ENCODE assay signal across 7 cellular contexts in the genomic region with DNA sequence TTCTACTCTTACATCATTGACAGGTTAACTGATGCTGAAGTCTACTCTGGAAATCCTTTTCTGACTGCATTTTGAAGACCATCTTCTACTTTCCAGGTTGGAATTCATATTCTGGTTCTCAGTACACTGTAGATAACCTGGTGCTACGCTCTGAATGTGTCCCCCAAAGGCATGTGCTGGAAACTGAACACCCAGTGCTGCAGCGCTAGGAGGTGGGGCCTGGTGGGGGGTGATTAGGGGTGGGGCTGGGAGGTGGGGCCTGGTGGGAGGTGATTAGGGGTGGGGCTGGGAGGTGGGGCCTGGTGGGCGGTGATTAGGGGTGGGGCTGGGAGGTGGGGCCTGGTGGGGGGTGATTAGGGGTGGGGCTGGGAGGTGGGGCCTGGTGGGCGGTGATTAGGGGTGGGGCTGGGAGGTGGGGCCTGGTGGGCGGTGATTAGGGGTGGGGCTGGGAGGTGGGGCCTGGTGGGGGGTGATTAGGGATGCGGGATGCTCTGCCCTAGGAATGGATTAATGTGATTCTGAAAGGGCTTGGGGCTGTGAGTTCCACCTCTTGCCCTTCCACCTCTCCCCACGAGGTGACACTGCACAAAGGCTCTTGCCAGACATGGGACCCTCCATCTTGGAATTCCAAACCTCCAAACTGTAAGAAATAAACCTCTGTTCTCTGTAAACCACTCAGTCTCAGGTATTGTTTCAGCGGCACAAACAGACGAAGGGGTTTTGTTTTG. TPM values are rescaled to one million over a fixed set of nuclear protein-coding genes. Genes with fewer than 3 reads are reported as not detected.
DNase-seq lines count a peak whose midpoint lies in the region; ATAC-seq, FAIRE-seq and TF ChIP-seq lines count a peak whose summit lies in the region.
"Not testable (repeated sequence)": the region's sequence is repeated elsewhere in the genome, so short reads cannot be mapped to it uniquely, and the experiment has no call there.

No MANE protein-coding gene starts in this region.

- not testable (repeated sequence) for H3K36me3 ChIP-seq in SK-N-SH (replicated peaks in 1 of 2; ENCODE audit: control insufficient read depth in 1 of 2, insufficient read depth in 2 of 2, low read length in 1 of 2); K562 (ENCODE audit: control insufficient read depth, insufficient read depth, low read length); left ventricle myocardium inferior

- intact Hi-C loops in K562 (cut with micrococcal nuclease), result not testable (repeated sequence)
- intact Hi-C loops in left ventricle myocardium inferior (cut with micrococcal nuclease), result loop anchor here (10.0 kb wide), 1 partner anchor 308 kb away; no protein-coding TSS in a partner anchor

- FAIRE-seq in K562 (lab: Jason Lieb, UNC), result peak; percentile 73

- not testable (repeated sequence) for H3K36me3 Mint-ChIP-seq in memory B cell

- 72% methylated on average over 9 of the region's 9 CpGs for WGBS in SK-N-SH (ENCODE audit: low lambda C conversion rate)
- WGBS in K562 (ENCODE audit: insufficient coverage, low coverage, missing lambda C conversion rate), result 21% methylated on average over 6 of the region's 9 CpGs

- not testable (repeated sequence) for H3K4me2 ChIP-seq in SK-N-SH
- 0 out of 2 replicates have a peak overlapping the region, but pooled peaks have one; percentile 25 for H3K4me2 ChIP-seq in K562 (ENCODE audit: insufficient read depth, low read length)

- not testable (repeated sequence) for H2AFZ ChIP-seq in SK-N-SH (ENCODE audit: low read depth); K562 (ENCODE audit: low read depth, low read length)

- peaks cover 13% of the 10 kb centered on the region for H3K9me1 ChIP-seq in K562 (ENCODE audit: control insufficient read depth, insufficient read depth, low read length)

- peak; percentile 80 for ATAC-seq in K562
- not testable (repeated sequence) for ATAC-seq in memory B cell (ENCODE audit: low read depth)

- TF ChIP-seq EP300 in SK-N-SH (IDR thresholded peaks at IDR 0.05; ENCODE audit: borderline replicate concordance in 1 of 2, low read depth in 1 of 2, low read length in 1 of 2); K562 (IDR thresholded peaks at IDR 0.05; ENCODE audit: low read length): not testable (repeated sequence)

- H3K9me3 Mint-ChIP-seq in memory B cell, result not testable (repeated sequence)

- POLR2A ChIA-PET in SK-N-SH (lab: Yijun Ruan, JAX); K562 (lab: Yijun Ruan, JAX): not testable (repeated sequence)

- H3F3A ChIP-seq in SK-N-SH (replicated peaks; ENCODE audit: insufficient read depth), result not testable (repeated sequence)

- not testable (repeated sequence) for TF ChIP-seq CTCF in SK-N-SH (IDR thresholded peaks at IDR 0.05); K562 (IDR thresholded peaks at IDR 0.05 in 2 of 3, conservative IDR thresholded peaks at IDR 0.05 in 1 of 3; ENCODE audit: insufficient read depth in 2 of 3, low read depth in 1 of 3, low read length in 3 of 3); left ventricle myocardium inferior (IDR thresholded peaks at IDR 0.05; ENCODE audit: borderline replicate concordance)

- not testable (repeated sequence) for H3K4me3 Mint-ChIP-seq in memory B cell

- TF ChIP-seq POLR2A in K562 (conservative IDR thresholded peaks at IDR 0.05), result not testable (repeated sequence)

- H3K27ac ChIP-seq in SK-N-SH (ENCODE audit: low read depth in 2 of 2, low read length in 1 of 2); K562 (ENCODE audit: extremely low read depth, low read depth, low read length): not testable (repeated sequence)
- H3K27ac ChIP-seq in left ventricle myocardium inferior (replicated peaks), result peak overlapping the region; percentile 47

- in situ Hi-C loops in K562 (cut with MboI), result not testable (repeated sequence)

- H3K4me3 ChIP-seq in SK-N-SH (ENCODE audit: low read depth in 2 of 2, low read length in 1 of 2); K562; left ventricle myocardium inferior: not testable (repeated sequence)

- peaks cover 0 to 32% of the 10 kb centered on the region in 2 experiments; a peak in 1 of 4 replicates for H3K4me1 ChIP-seq in SK-N-SH (ENCODE audit: control insufficient read depth in 1 of 2, insufficient read depth in 2 of 2, low read depth in 1 of 2, low read length in 1 of 2)
- peaks cover 9 to 49% of the 10 kb centered on the region in 2 experiments for H3K4me1 ChIP-seq in K562 (replicated peaks in 1 of 2; ENCODE audit: control insufficient read depth in 2 of 2, insufficient read depth in 2 of 2, low read length in 2 of 2)
- H3K4me1 ChIP-seq in left ventricle myocardium inferior, result peaks cover 76% of the 10 kb centered on the region

- CTCF ChIA-PET in SK-N-SH (lab: Yijun Ruan, JAX), result interaction anchor here (3.9 kb wide), 1 partner anchor 220 kb away, joined by 24 read pairs; no protein-coding TSS in a partner anchor
- CTCF ChIA-PET in K562 (lab: Yijun Ruan, JAX; ENCODE audit: low intra/inter-chr PET ratio), result not testable (repeated sequence)

- H3K27ac Mint-ChIP-seq in memory B cell, result peak overlapping the region; percentile 55

- H3K79me2 ChIP-seq in SK-N-SH (ENCODE audit: insufficient read depth) (peaks cover 57% of the 10 kb centered on the region), K562 (ENCODE audit: control insufficient read depth, insufficient read depth, low read length) (peaks cover 14% of the 10 kb centered on the region)

- DNase-seq in COLO829 (ENCODE audit: low spot score), result peak; percentile 14
- DNase-seq in HT-29 (ENCODE audit: low spot score), result peak; percentile 15
- peak; percentile 43 for DNase-seq in NCI-H69 (lab: John Stamatoyannopoulos, UW)
- peak; percentile 74 for DNase-seq in SK-N-SH
- DNase-seq in K562 (ENCODE audit: extremely low read depth in 1 of 4, low spot score in 3 of 4), result peak; percentile 64 to 87 (median 85)
- not testable (repeated sequence) for DNase-seq in left ventricle myocardium inferior; memory B cell (ENCODE audit: low spot score in 2 of 2)

- not testable (repeated sequence) for H3K9me3 ChIP-seq in SK-N-SH; K562 (replicated peaks; ENCODE audit: control insufficient read depth, insufficient read depth, low read depth, low read length); left ventricle myocardium inferior (replicated peaks)

- not testable (repeated sequence) for BruUV-seq in K562 (replicated peaks; lab: Mats Ljungman, UMichigan)

- not testable (repeated sequence) for H3K9me2 ChIP-seq in SK-N-SH

- peaks cover 50% of the 10 kb centered on the region for H3K4me1 Mint-ChIP-seq in memory B cell

- H4K20me1 ChIP-seq in SK-N-SH (ENCODE audit: insufficient read depth), result peaks cover 85% of the 10 kb centered on the region
- peaks cover 81% of the 10 kb centered on the region for H4K20me1 ChIP-seq in K562 (replicated peaks; ENCODE audit: control insufficient read depth, insufficient read depth, low read length)

- H3K27me3 Mint-ChIP-seq in memory B cell, result not testable (repeated sequence)

- not testable (repeated sequence) for TF ChIP-seq RAD21 in SK-N-SH (IDR thresholded peaks at IDR 0.05; ENCODE audit: low read length); K562 (CRISPR knock-in tag; conservative IDR thresholded peaks at IDR 0.05 in 1 of 2, IDR thresholded peaks at IDR 0.05 in 1 of 2)

- H3K27me3 ChIP-seq in SK-N-SH (ENCODE audit: insufficient read depth); K562 (ENCODE audit: control insufficient read depth in 2 of 2, insufficient read depth in 2 of 2, low read length in 2 of 2); left ventricle myocardium inferior (ENCODE audit: low read depth): not testable (repeated sequence)

- H3K9ac ChIP-seq in SK-N-SH; K562 (ENCODE audit: insufficient read depth in 1 of 2, low read depth in 2 of 2, low read length in 2 of 2): not testable (repeated sequence)

RNA-seq across cellular contexts. Expression of gene MOB2, which starts 26.1 kb away (rescaled TPM):
- 56.6 and 67.2 TPM in 2 replicates for total RNA-seq in HT-29 (2014; rRNA removed; shearing (Covaris generic))
- 45.8 and 52.1 TPM in 2 replicates for polyA plus RNA-seq in SK-N-SH (2012; rRNA removed)
- polyA plus RNA-seq in SK-N-SH (2012; cell fraction: cytosol; rRNA removed), result 21.5 and 33.4 TPM in 2 replicates
- 76.0 and 80.7 TPM in 2 replicates for polyA plus RNA-seq in SK-N-SH (2012; cell fraction: nucleus; rRNA removed)
- total RNA-seq in K562 (2011; cell fraction: chromatin; rRNA removed; ENCODE audit: low replicate concordance), result 14.8 and 29.8 TPM in 2 replicates
- 29.5 and 31.0 TPM in 2 replicates for total RNA-seq in K562 (2011; cell fraction: nucleolus; rRNA removed)
- total RNA-seq in K562 (2011; cell fraction: nucleoplasm; rRNA removed), result 17.6 and 19.9 TPM in 2 replicates
- 18.9 and 19.1 TPM in 2 replicates for total RNA-seq in K562 (2014; rRNA removed)
- 9.0 and 16.7 TPM in 2 replicates for total RNA-seq in K562 (2014; rRNA removed; fragmentation: Illumina TruSeq; extraction: Trizol)
- total RNA-seq in K562 (2015; rRNA removed; fragmentation: Illumina TruSeq; extraction: Trizol), result 18.9 and 19.2 TPM in 2 replicates
- 23.6 and 24.9 TPM in 2 replicates for total RNA-seq in K562 (2021)
- 30.4 and 33.3 TPM in 2 replicates for polyA plus RNA-seq in K562 (2011; rRNA removed)
- 32.0 and 48.0 TPM in 2 replicates for polyA plus RNA-seq in K562 (2011; cell fraction: cytosol; rRNA removed)
- 38.7 and 62.4 TPM in 2 replicates for polyA plus RNA-seq in K562 (2011; cell fraction: nucleus; rRNA removed)
- 19.2 and 26.7 TPM in 2 replicates for polyA plus RNA-seq in K562 (2012)
- 36.8 and 46.3 TPM in 2 replicates for polyA plus RNA-seq in K562 (2014; fragmentation: Illumina TruSeq; extraction: Trizol)
- under 1 TPM; 0.17 to 0.41 TPM for polyA plus RNA-seq in K562 (2014; fragmentation: Nextera tagmentation; extraction: Ambion mirVana)
- polyA plus RNA-seq in K562 (2014; rRNA removed), result 24.3 and 27.5 TPM in 2 replicates
- polyA minus RNA-seq in K562 (2011; rRNA and poly(A)+ RNA removed), result 16.6 and 22.5 TPM in 2 replicates
- 10.3 and 13.7 TPM in 2 replicates for polyA minus RNA-seq in K562 (2011; cell fraction: cytosol; rRNA and poly(A)+ RNA removed)
- polyA minus RNA-seq in K562 (2011; cell fraction: nucleus; rRNA and poly(A)+ RNA removed), result 7.5 and 12.7 TPM in 2 replicates
- total RNA-seq in left ventricle myocardium inferior, result 49.5 TPM

RNA-seq across cellular contexts. Expression of gene DUSP8, which starts 59.4 kb away (rescaled TPM):
- total RNA-seq in HT-29 (2014; rRNA removed; shearing (Covaris generic)), result 21.4 and 23.2 TPM in 2 replicates
- 2.0 and 2.2 TPM in 2 replicates for polyA plus RNA-seq in SK-N-SH (2012; rRNA removed)
- 1.1 and 1.6 TPM in 2 replicates for polyA plus RNA-seq in SK-N-SH (2012; cell fraction: cytosol; rRNA removed)
- 3.9 and 5.4 TPM in 2 replicates for polyA plus RNA-seq in SK-N-SH (2012; cell fraction: nucleus; rRNA removed)
- 2.6 and 6.2 TPM in 2 replicates for total RNA-seq in K562 (2011; cell fraction: chromatin; rRNA removed; ENCODE audit: low replicate concordance)
- total RNA-seq in K562 (2011; cell fraction: nucleolus; rRNA removed), result 1.4 and 3.5 TPM in 2 replicates
- total RNA-seq in K562 (2011; cell fraction: nucleoplasm; rRNA removed), result 2.0 and 5.0 TPM in 2 replicates
- 0.18 and 0.29 TPM in 2 replicates for total RNA-seq in K562 (2014; rRNA removed)
- total RNA-seq in K562 (2014; rRNA removed; fragmentation: Illumina TruSeq; extraction: Trizol), result 0.22 and 0.33 TPM in 2 replicates
- 0.14 TPM in 1 of 2 replicates, not detected in the other for total RNA-seq in K562 (2015; rRNA removed; fragmentation: Illumina TruSeq; extraction: Trizol)
- total RNA-seq in K562 (2021), result 0.83 and 2.0 TPM in 2 replicates
- polyA plus RNA-seq in K562 (2011; rRNA removed), result 2.0 and 4.4 TPM in 2 replicates
- polyA plus RNA-seq in K562 (2011; cell fraction: cytosol; rRNA removed), result 1.8 and 2.8 TPM in 2 replicates
- polyA plus RNA-seq in K562 (2011; cell fraction: nucleus; rRNA removed), result 3.9 and 5.9 TPM in 2 replicates
- 1.7 and 1.8 TPM in 2 replicates for polyA plus RNA-seq in K562 (2012)
- 0.86 and 1.7 TPM in 2 replicates for polyA plus RNA-seq in K562 (2014; fragmentation: Illumina TruSeq; extraction: Trizol)
- not detected for polyA plus RNA-seq in K562 (2014; fragmentation: Nextera tagmentation; extraction: Ambion mirVana)
- polyA plus RNA-seq in K562 (2014; rRNA removed), result 0.50 and 1.0 TPM in 2 replicates
- 0.81 and 1.4 TPM in 2 replicates for polyA minus RNA-seq in K562 (2011; rRNA and poly(A)+ RNA removed)
- 2.7 and 4.1 TPM in 2 replicates for polyA minus RNA-seq in K562 (2011; cell fraction: cytosol; rRNA and poly(A)+ RNA removed)
- polyA minus RNA-seq in K562 (2011; cell fraction: nucleus; rRNA and poly(A)+ RNA removed), result 0.78 and 1.1 TPM in 2 replicates
- total RNA-seq in left ventricle myocardium inferior, result 15.3 TPM
